ENCODE assay signal across 16 cellular contexts in the genomic region with DNA sequence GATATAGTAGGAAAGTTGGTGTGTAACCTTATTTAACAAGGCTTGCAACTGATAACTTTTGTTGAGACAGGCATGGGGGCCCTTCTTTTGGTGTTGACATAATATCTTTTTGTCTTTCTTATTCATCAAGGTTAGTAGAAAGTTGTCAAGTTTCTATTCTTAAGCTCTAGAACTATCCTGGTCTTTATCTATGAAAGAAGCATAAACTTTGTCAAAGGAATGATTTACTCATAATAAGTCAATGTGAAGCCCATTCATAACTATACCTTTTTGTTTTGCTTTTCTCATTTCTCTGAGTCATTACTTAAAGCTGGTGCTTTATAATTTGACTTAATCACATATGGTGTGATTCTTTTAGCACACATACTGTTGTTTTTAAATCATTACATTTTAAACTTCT.
"Had no signal": no experiment of that assay in that cellular context is flagged by ENCODE, and none has a peak within 500 bp of the region (broad histone marks: within the 10 kb centered on the region; RNA-seq: fewer than 3 reads in every experiment).

No MANE protein-coding gene starts in this region.

- H3K27me3 Mint-ChIP-seq: stimulated activated naive B cell treated with anti-CD40 and anti-IgM and Interleukin-4, amounts not matched to agents 10 μg/mL and 1 μg/mL and 100 μg/mL, for 72 hours had no signal

- H3K27ac Mint-ChIP-seq: stimulated activated naive B cell treated with anti-CD40 and anti-IgM and Interleukin-4, amounts not matched to agents 10 μg/mL and 1 μg/mL and 100 μg/mL, for 72 hours; WTC11 had no signal

- ATAC-seq: gastrocnemius medialis, heart right ventricle, left colon, lower lobe of right lung, WTC11 had no signal

- H3K4me1 Mint-ChIP-seq: neural crest cell had no signal

- H3K4me3 Mint-ChIP-seq: endodermal cell; mesothelial cell of epicardium; neural crest cell; stimulated activated naive B cell treated with anti-CD40 and anti-IgM and Interleukin-4, amounts not matched to agents 10 μg/mL and 1 μg/mL and 100 μg/mL, for 72 hours; WTC11 had no signal

- DNase-seq: activated CD8-positive, alpha-beta memory T cell treated with anti-CD3 and anti-CD28 coated beads, Interleukin-2, amount 50 U/mL, for 48 hours; activated effector memory CD4-positive, alpha-beta T cell treated with anti-CD3 and anti-CD28 coated beads, Interleukin-2, amount 50 U/mL, for 16 hours; adrenal gland; dorsolateral prefrontal cortex; endodermal cell; gastrocnemius medialis; heart right ventricle; left colon; lower lobe of right lung; sigmoid colon; spleen; stimulated activated naive B cell treated with anti-CD40 and anti-IgM and Interleukin-4, amounts not matched to agents 10 μg/mL and 1 μg/mL and 100 μg/mL, for 72 hours; transverse colon had no signal
